Comparison of ENCODE assay signal across 9 cellular contexts in the genomic region with DNA sequence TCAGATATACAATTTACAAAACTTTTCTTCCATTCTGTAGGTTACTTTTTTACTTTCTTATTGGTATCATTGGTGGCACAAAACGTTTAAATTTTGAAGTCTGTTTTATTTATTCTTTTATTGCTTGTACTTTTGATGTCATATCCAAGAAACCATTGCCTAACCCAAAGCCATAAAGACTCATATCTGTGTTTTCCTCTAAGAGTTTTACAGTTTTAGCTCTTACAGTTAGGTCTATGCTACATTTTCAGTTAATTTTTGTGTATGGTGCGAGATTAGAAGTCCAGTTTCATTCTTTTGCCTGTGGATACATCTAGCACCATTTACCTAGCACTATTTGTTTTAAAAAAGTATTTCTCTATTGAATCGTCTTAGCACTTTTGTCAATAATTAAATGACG. TPM values are rescaled to one million over a fixed set of nuclear protein-coding genes. Genes with fewer than 3 reads are reported as not detected.
"Had no signal": no experiment of that assay in that cellular context is flagged by ENCODE, and none has a peak within 500 bp of the region (broad histone marks: within the 10 kb centered on the region; RNA-seq: fewer than 3 reads in every experiment).

No MANE protein-coding gene starts in this region.

- H3K9me3 Mint-ChIP-seq: GM23338, H9, IgD-negative memory B cell had no signal

- FAIRE-seq: H1, H54, HepG2 had no signal

- DNase-seq: H9, HCEC 1CT, KBM-7 had no signal

- H3K4me3 Mint-ChIP-seq: GM23338, H9, IgD-negative memory B cell had no signal

- H3K27me3 Mint-ChIP-seq: IgD-negative memory B cell had no signal

- H3K27ac Mint-ChIP-seq: GM23338, H9 had no signal

- ATAC-seq: GM23338, HepG2 had no signal

RNA-seq across cellular contexts. Expression of a gene that starts 53.7 kb away (rescaled TPM):
- total RNA-seq: GM23338, H1, H9, HepG2, HT1080 had no signal
- polyA plus RNA-seq: H1, HepG2 had no signal
